ENCODE assay signal across 8 cellular contexts in genomic region chr17:66727634-66728570, GRCh38.
DNase-seq lines count a peak whose midpoint lies in the region; ATAC-seq and TF ChIP-seq lines count a peak whose summit lies in the region.

No MANE protein-coding gene starts in this region.

- H3K36me3 Mint-ChIP-seq in Caco-2 (ENCODE audit: insufficient read depth, unreplicated experiment), result peaks cover 9% of the 10 kb centered on the region

- H3K27ac Mint-ChIP-seq in Caco-2 (ENCODE audit: unreplicated experiment), result no peak overlapping the region

- H3F3A ChIP-seq in smooth muscle cell (ENCODE audit: low read depth), result no peaks in the 10 kb centered on the region

- no peak overlapping the region for H3K9ac ChIP-seq in smooth muscle cell (ENCODE audit: low read depth)

- peak; percentile 74 for ATAC-seq in GM21367 (IDR thresholded peaks at IDR 0.05; ENCODE audit: unreplicated experiment)

- POLR2A ChIA-PET in Caco-2 (lab: Charles Lee), result interaction anchor here (0.6 kb wide), 1 partner anchor 422 kb away, joined by 3 read pairs; no protein-coding TSS in a partner anchor

- H3K4me2 ChIP-seq in smooth muscle cell, result no peak overlapping the region

- TF ChIP-seq CTCF in Caco-2 (IDR thresholded peaks at IDR 0.05; ENCODE audit: insufficient read depth in 1 of 2, low read depth in 1 of 2, low read length in 1 of 2, severe bottlenecking in 1 of 2, unreplicated experiment in 1 of 2) (peak; percentile 60 to 90), astrocyte of the spinal cord (IDR thresholded peaks at IDR 0.05; ENCODE audit: low read depth, low read length) (peak; percentile 85), smooth muscle cell (IDR thresholded peaks at IDR 0.05; ENCODE audit: borderline replicate concordance, insufficient read depth, poor library complexity, severe bottlenecking) (peak; percentile 64)

- CTCF ChIA-PET in Caco-2 (lab: Charles Lee), result interaction anchor here (0.5 to 1.8 kb wide), 7 partner anchors 12 to 260 kb away, joined by 3 to 14 read pairs (median 3); no protein-coding TSS in a partner anchor

- H3K9me3 Mint-ChIP-seq in Caco-2 (ENCODE audit: unreplicated experiment), result no peaks in the 10 kb centered on the region

- no peaks in the 10 kb centered on the region for H4K20me1 ChIP-seq in smooth muscle cell (ENCODE audit: low read depth)

- no TSS peak for BruUV-seq in Caco-2 (replicated peaks; lab: Mats Ljungman, UMichigan)

- no peaks in the 10 kb centered on the region for H3K79me2 ChIP-seq in smooth muscle cell (ENCODE audit: low read depth)

- H3K4me1 ChIP-seq in Caco-2, result no peaks in the 10 kb centered on the region
- H3K4me1 ChIP-seq in SJSA1 (replicated peaks), result no peaks in the 10 kb centered on the region
- H3K4me1 ChIP-seq in smooth muscle cell (ENCODE audit: low read depth), result no peaks in the 10 kb centered on the region

- WGBS in smooth muscle cell (ENCODE audit: low lambda C conversion rate), result 67% methylated on average over 17 of the region's 17 CpGs

- no peaks in the 10 kb centered on the region for H3K9me3 ChIP-seq in Caco-2
- no peaks in the 10 kb centered on the region for H3K9me3 ChIP-seq in SJSA1 (replicated peaks)
- H3K9me3 ChIP-seq in smooth muscle cell (replicated peaks; ENCODE audit: low read depth), result no peaks in the 10 kb centered on the region

- H3K36me3 ChIP-seq in Caco-2 (ENCODE audit: control insufficient read depth, insufficient read depth, low read length), result 0 out of 2 replicates have a peak, but pooled peaks cover 2% of the 10 kb centered on the region
- H3K36me3 ChIP-seq in SJSA1, result peaks cover 13% of the 10 kb centered on the region
- no peaks in the 10 kb centered on the region for H3K36me3 ChIP-seq in smooth muscle cell (ENCODE audit: low read depth)

- in situ Hi-C loops in astrocyte of the spinal cord (cut with HindIII; ENCODE audit: low sequenced_read_pairs), result no loop called here

- intact Hi-C loops in Caco-2 (cut with micrococcal nuclease; ENCODE audit: unreplicated experiment), result loop anchor here (1.0 to 10.0 kb wide), 2 partner anchors 178 to 517 kb away; partner anchors contain the start of gene HELZ

- H3K27me3 ChIP-seq in Caco-2 (replicated peaks; ENCODE audit: control insufficient read depth, insufficient read depth, low read length), result no peaks in the 10 kb centered on the region
- no peaks in the 10 kb centered on the region for H3K27me3 ChIP-seq in SJSA1 (replicated peaks)
- no peaks in the 10 kb centered on the region for H3K27me3 ChIP-seq in smooth muscle cell (ENCODE audit: low read depth)

- no peak overlapping the region for H2AFZ ChIP-seq in smooth muscle cell (ENCODE audit: low read depth)

- H3K27ac ChIP-seq in SJSA1 (no peak overlapping the region), smooth muscle cell (ENCODE audit: low read depth) (no peak overlapping the region)

- DNase-seq in Caco-2 (peak; percentile 62 to 69), NAMALWA (ENCODE audit: low spot score) (peak; percentile 84), SJSA1 (ENCODE audit: low read depth in 1 of 2, low spot score in 2 of 2) (peak; percentile 34 to 66), astrocyte of the spinal cord (ENCODE audit: low read depth, low spot score) (peak; percentile 52), hypothalamus (lab: John Stamatoyannopoulos, UW) (peak in 42 of 51 donors; percentile 10 to 76 (median 48)), smooth muscle cell (lab: John Stamatoyannopoulos, UW; ENCODE audit: unreplicated experiment) (no peak), GOT3 (lab: John Stamatoyannopoulos, UW) (no peak)

- no peak overlapping the region for H3K4me3 ChIP-seq in Caco-2 (ENCODE audit: low read depth, low read length)
- H3K4me3 ChIP-seq in SJSA1, result no peak overlapping the region
- no peak overlapping the region for H3K4me3 ChIP-seq in astrocyte of the spinal cord (ENCODE audit: low read depth, low read length)
- no peak overlapping the region for H3K4me3 ChIP-seq in smooth muscle cell

- no peaks in the 10 kb centered on the region for H3K27me3 Mint-ChIP-seq in Caco-2 (ENCODE audit: insufficient read depth, unreplicated experiment)

- no peaks in the 10 kb centered on the region for H3K4me1 Mint-ChIP-seq in Caco-2 (ENCODE audit: low read depth, unreplicated experiment)

- H3K4me3 Mint-ChIP-seq in Caco-2 (ENCODE audit: unreplicated experiment), result no peak overlapping the region

Comparison
In these comparisons a context has a peak if more than half of its experiments do, and no peak if none do; other contexts are left out.
1. DNase-seq: peak in Caco-2 (2 of 2), NAMALWA (single experiment), SJSA1 (2 of 2), astrocyte of the spinal cord (single experiment) and hypothalamus (42 of 51); none in smooth muscle cell (single experiment) and GOT3 (single experiment).
2. Peak in every context shown above with its lines, with median percentiles within 50 percentile points of each other: CTCF ChIP-seq.